9 cellular contexts compared by ENCODE assay signal in the genomic region with DNA sequence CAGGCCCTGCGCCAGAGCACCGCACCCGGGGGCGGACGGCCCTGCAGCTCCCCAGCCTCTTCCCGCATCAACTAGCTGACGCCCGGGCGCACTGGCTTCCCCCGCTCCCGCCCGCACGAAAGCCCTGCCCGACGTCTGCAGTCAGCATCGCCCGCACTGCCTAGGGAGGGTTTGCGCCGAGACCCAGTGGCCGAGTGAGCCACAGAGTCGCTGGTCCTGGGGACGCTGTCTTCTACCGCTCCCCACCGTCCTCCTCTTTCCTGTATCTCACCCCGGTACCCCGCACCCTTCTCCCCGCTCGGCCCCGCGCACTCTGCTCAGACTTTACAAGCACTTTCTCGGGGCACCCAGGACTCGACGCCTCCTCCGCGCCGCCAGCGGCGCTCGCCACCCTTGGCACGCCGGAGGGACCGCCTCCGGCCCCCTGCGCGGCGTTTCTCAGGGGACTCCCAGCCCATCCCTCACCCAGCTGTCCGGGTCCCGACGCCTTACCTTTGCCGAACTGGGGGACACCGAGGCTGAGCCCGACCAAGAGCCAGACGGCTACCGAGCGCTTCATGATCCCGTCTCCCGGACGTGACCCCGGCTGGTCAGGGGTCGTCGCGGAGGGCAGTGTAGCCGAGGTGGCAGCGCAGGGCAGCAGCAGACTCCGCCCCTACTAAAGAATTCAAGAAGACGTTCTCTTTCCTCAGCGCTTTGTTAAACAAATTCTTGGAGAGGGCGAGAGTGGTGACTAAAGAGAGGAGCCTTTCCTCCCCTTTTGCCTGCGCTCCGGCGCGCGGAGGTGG. TPM values are rescaled to one million over a fixed set of nuclear protein-coding genes. Genes with fewer than 3 reads are reported as not detected.
A peak's percentile ranks its signal among the peaks of the same experiment; 100 is the strongest.
DNase-seq lines count a peak whose midpoint lies in the region; ATAC-seq and TF ChIP-seq lines count a peak whose summit lies in the region.
"Had no signal": no experiment of that assay in that cellular context is flagged by ENCODE, and none has a peak within 500 bp of the region (broad histone marks: within the 10 kb centered on the region; RNA-seq: fewer than 3 reads in every experiment).

No MANE protein-coding gene starts in this region.

- H3K27me3 ChIP-seq in esophagus muscularis mucosa (peaks cover 0 to 51% (median 9%) of the 10 kb centered on the region in 4 donors), mucosa of stomach (ENCODE audit: control insufficient read depth, insufficient read depth, low read length) (peaks cover 37% of the 10 kb centered on the region)

- DNase-seq in Daoy (ENCODE audit: low read depth): peak; percentile 70
- DNase-seq in OCI-M1 (lab: John Stamatoyannopoulos, UW): peak; percentile 58
- DNase-seq in esophagus muscularis mucosa (ENCODE audit: extremely low spot score): no peak
- DNase-seq in NCI-H187 treated with DMSO at 0.1 percent for 48 hours (lab: John Stamatoyannopoulos, UW): no peak
- DNase-seq in AML-193 (lab: John Stamatoyannopoulos, UW): no peak
- no peak for DNase-seq in NCI-H2081 treated with DMSO at 0.1 percent for 48 hours (lab: John Stamatoyannopoulos, UW)

- H3K9me3 ChIP-seq in esophagus muscularis mucosa (no peaks in the 10 kb centered on the region), mucosa of stomach (ENCODE audit: control insufficient read depth, low read length) (no peaks in the 10 kb centered on the region)

- peak overlapping the region; percentile 34 for H3K9ac ChIP-seq in mucosa of stomach (ENCODE audit: low read length)

- ATAC-seq in HG02970 (IDR thresholded peaks at IDR 0.05; ENCODE audit: low FRiP score, unreplicated experiment): no peak
- ATAC-seq: HCT116 had no signal

- H3K4me3 ChIP-seq in esophagus muscularis mucosa (peak overlapping the region; percentile 57 to 65 (median 61)), mucosa of stomach (ENCODE audit: low read length) (no peak overlapping the region)

- TF ChIP-seq POLR2A in esophagus muscularis mucosa (IDR thresholded peaks at IDR 0.05; ENCODE audit: low read depth): no peak

- under 1% methylated on average over 28 of the region's 73 CpGs for WGBS in esophagus muscularis mucosa

- intact Hi-C loops in esophagus muscularis mucosa (cut with DNase I): no loop called here

- TF ChIP-seq CTCF in esophagus muscularis mucosa (IDR thresholded peaks at IDR 0.05): no peak

- no peak for TF ChIP-seq EP300 in esophagus muscularis mucosa (IDR thresholded peaks at IDR 0.05)

- peak overlapping the region; percentile 64 to 75 (median 70) for H3K27ac ChIP-seq in esophagus muscularis mucosa (replicated peaks in 1 of 4)

- H3K36me3 ChIP-seq in esophagus muscularis mucosa (no peaks in the 10 kb centered on the region), mucosa of stomach (ENCODE audit: control insufficient read depth, insufficient read depth, low read length) (no peaks in the 10 kb centered on the region)

- H3K4me1 ChIP-seq in esophagus muscularis mucosa (peaks cover 8 to 39% (median 35%) of the 10 kb centered on the region in 4 donors), mucosa of stomach (ENCODE audit: control insufficient read depth, insufficient read depth, low read length) (no peaks in the 10 kb centered on the region)

RNA-seq across cellular contexts. Expression of a gene that starts 0.7 kb away (rescaled TPM):
- 184 and 191 TPM in 2 replicates for total RNA-seq in Daoy (2014; rRNA removed; shearing (Covaris generic))
- total RNA-seq in esophagus muscularis mucosa: 10 to 100 TPM in 3 of 4 donors, 1 to 10 TPM in 1; 10.0 to 17.9 (median 10.8) TPM

Comparison
In these comparisons a context has a peak if more than half of its experiments do, and no peak if none do; other contexts are left out.
1. DNase-seq: peak in Daoy (single experiment) and OCI-M1 (single experiment); none in esophagus muscularis mucosa (single experiment), NCI-H187 treated with DMSO at 0.1 percent for 48 hours (single experiment), AML-193 (0 of 2) and NCI-H2081 treated with DMSO at 0.1 percent for 48 hours (single experiment).